ENCODE assay signal across 29 cellular contexts in the genomic region with DNA sequence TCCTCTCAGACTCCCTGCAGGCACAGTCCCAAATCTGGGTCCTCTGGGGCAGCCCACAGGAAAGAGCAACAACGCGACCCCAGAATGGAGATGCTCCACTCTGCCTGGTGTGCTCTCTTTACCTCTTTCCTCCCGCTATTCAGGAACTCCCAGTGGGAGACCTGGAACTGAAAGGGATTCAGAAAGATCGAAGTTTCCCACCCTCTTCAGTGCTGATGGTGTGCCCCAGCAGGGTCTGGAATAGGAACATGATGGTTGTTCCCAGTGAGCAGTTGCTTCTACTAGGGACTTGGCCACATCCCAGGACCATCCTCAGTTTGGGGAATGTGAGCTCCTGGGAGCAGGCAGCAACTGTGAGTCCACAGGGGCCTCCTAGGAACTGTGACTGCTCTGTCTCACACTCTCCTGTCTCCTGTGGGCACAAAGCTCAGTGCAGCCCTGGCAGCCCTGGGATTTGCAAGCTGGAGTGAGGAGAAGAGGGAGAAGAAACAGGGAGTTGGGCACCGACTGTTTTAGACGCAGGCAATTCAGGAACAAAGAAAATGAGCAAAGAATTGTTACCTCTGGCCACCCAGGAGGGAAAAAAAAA. TPM values are rescaled to one million over a fixed set of nuclear protein-coding genes. Genes with fewer than 3 reads are reported as not detected.
"Had no signal": no experiment of that assay in that cellular context is flagged by ENCODE, and none has a peak within 500 bp of the region (broad histone marks: within the 10 kb centered on the region; RNA-seq: fewer than 3 reads in every experiment).

No MANE protein-coding gene starts in this region.

- H3K4me2 ChIP-seq: smooth muscle cell had no signal

- H3K27me3 ChIP-seq: esophagus squamous epithelium, gastroesophageal sphincter had no signal

- H3K4me1 ChIP-seq: esophagus squamous epithelium, gastroesophageal sphincter had no signal

- ATAC-seq: activated CD4-positive, alpha-beta T cell treated with anti-CD3 and anti-CD28 coated beads for 36 hours; activated T-helper 17 cell treated with anti-CD3 and anti-CD28 coated beads, Interleukin-2, amount 50 U/mL, for 72 hours; gastroesophageal sphincter; left ventricle myocardium superior; sciatic nerve had no signal

- H3K4me1 Mint-ChIP-seq: activated B cell treated with CpG ODN at 0.5 μM for 24 hours; activated CD4-positive, alpha-beta T cell treated with anti-CD3 and anti-CD28 coated beads for 36 hours; activated T-helper 17 cell treated with anti-CD3 and anti-CD28 coated beads, Interleukin-2, amount 50 U/mL, for 72 hours had no signal

- H3K9me3 Mint-ChIP-seq: activated T-cell treated with anti-CD3 and anti-CD28 coated beads, Interleukin-2, amount 50 U/mL, for 24 hours; activated T-helper 17 cell treated with anti-CD3 and anti-CD28 coated beads, Interleukin-2, amount 50 U/mL, for 72 hours; T-helper 1 cell treated with Interleukin-12 subunit alpha and Interleukin-12 subunit beta and Interleukin-4 antibody, amounts not matched to agents 30 μg/mL and 1 μg/mL, for 36 hours had no signal

- H3K27ac ChIP-seq: coronary artery, esophagus squamous epithelium, gastroesophageal sphincter, thoracic aorta had no signal

- H3K36me3 ChIP-seq: esophagus squamous epithelium, gastroesophageal sphincter, thoracic aorta had no signal

- H3K4me3 ChIP-seq: coronary artery, esophagus squamous epithelium, gastroesophageal sphincter, smooth muscle cell, thoracic aorta had no signal

- FAIRE-seq: bronchial epithelial cell, islet of Langerhans had no signal

- H3K4me3 Mint-ChIP-seq: activated B cell treated with CpG ODN at 0.5 μM for 24 hours; activated CD4-positive, alpha-beta T cell treated with anti-CD3 and anti-CD28 coated beads for 36 hours; activated naive CD8-positive, alpha-beta T cell; activated T-cell treated with anti-CD3 and anti-CD28 coated beads, Interleukin-2, amount 50 U/mL, for 24 hours; activated T-helper 17 cell treated with anti-CD3 and anti-CD28 coated beads, Interleukin-2, amount 50 U/mL, for 72 hours; nephron progenitor cell; T-helper 1 cell treated with Interleukin-12 subunit alpha and Interleukin-12 subunit beta and Interleukin-4 antibody, amounts not matched to agents 30 μg/mL and 1 μg/mL, for 36 hours had no signal

- DNase-seq: activated B cell treated with CpG ODN at 0.5 μM for 24 hours; activated CD4-positive, alpha-beta T cell treated with anti-CD3 and anti-CD28 coated beads for 36 hours; activated CD4-positive, alpha-beta T cell treated with anti-CD3 and anti-CD28 coated beads, Interleukin-2, amount 50 U/mL, for 4 hours; activated CD8-positive, alpha-beta memory T cell treated with anti-CD3 and anti-CD28 coated beads for 24 hours; activated CD8-positive, alpha-beta memory T cell treated with anti-CD3 and anti-CD28 coated beads, Interleukin-2, amount 50 U/mL, for 4 hours; activated T-cell treated with anti-CD3 and anti-CD28 coated beads, Interleukin-2, amount 50 U/mL, for 24 hours; esophagus squamous epithelium; head of caudate nucleus; hypothalamus; left ventricle myocardium superior; mammary epithelial cell; nephron progenitor cell; occipital lobe; stimulated activated CD4-positive, alpha-beta T cell treated with anti-CD3 and anti-CD28 coated beads, Interleukin-15, amount 100 ng/mL, for 24 hours; stimulated activated CD4-positive, alpha-beta T cell treated with anti-CD3 and anti-CD28 coated beads, Interleukin-2, amount 100 ng/mL, for 48 hours; stimulated activated CD8-positive, alpha-beta memory T cell treated with anti-CD3 and anti-CD28 coated beads, Interleukin-4, amount 100 ng/mL, for 48 hours; stimulated activated naive CD4-positive, alpha-beta T cell; T1000 had no signal

- H3K9me3 ChIP-seq: esophagus squamous epithelium, gastroesophageal sphincter, thoracic aorta had no signal

- H3K27ac Mint-ChIP-seq: activated B cell treated with CpG ODN at 0.5 μM for 24 hours; activated CD4-positive, alpha-beta T cell treated with anti-CD3 and anti-CD28 coated beads for 36 hours; activated naive CD8-positive, alpha-beta T cell; activated T-cell treated with anti-CD3 and anti-CD28 coated beads, Interleukin-2, amount 50 U/mL, for 24 hours; activated T-helper 17 cell treated with anti-CD3 and anti-CD28 coated beads, Interleukin-2, amount 50 U/mL, for 72 hours; nephron progenitor cell; T-helper 1 cell treated with Interleukin-12 subunit alpha and Interleukin-12 subunit beta and Interleukin-4 antibody, amounts not matched to agents 30 μg/mL and 1 μg/mL, for 36 hours had no signal

- H3K36me3 Mint-ChIP-seq: activated naive CD8-positive, alpha-beta T cell had no signal

RNA-seq across cellular contexts. Expression of a gene that starts 17.9 kb away (rescaled TPM):
- total RNA-seq: activated B cell treated with CpG ODN at 0.5 μM for 24 hours; activated CD4-positive, alpha-beta T cell treated with anti-CD3 and anti-CD28 coated beads for 36 hours; activated T-helper 17 cell treated with anti-CD3 and anti-CD28 coated beads, Interleukin-2, amount 50 U/mL, for 72 hours; bronchial epithelial cell; esophagus squamous epithelium; gastroesophageal sphincter; left ventricle myocardium superior; mammary epithelial cell; occipital lobe; sciatic nerve; smooth muscle cell; thoracic aorta; ureter had no signal
- polyA plus RNA-seq: mammary epithelial cell, smooth muscle cell had no signal

RNA-seq across cellular contexts. Expression of a gene that starts 43.1 kb away (rescaled TPM):
- total RNA-seq: activated CD4-positive, alpha-beta T cell treated with anti-CD3 and anti-CD28 coated beads for 36 hours; bronchial epithelial cell; esophagus squamous epithelium; gastroesophageal sphincter; left ventricle myocardium superior; mammary epithelial cell; thoracic aorta; ureter had no signal
- polyA plus RNA-seq: mammary epithelial cell, smooth muscle cell had no signal
